In the genomic region with DNA sequence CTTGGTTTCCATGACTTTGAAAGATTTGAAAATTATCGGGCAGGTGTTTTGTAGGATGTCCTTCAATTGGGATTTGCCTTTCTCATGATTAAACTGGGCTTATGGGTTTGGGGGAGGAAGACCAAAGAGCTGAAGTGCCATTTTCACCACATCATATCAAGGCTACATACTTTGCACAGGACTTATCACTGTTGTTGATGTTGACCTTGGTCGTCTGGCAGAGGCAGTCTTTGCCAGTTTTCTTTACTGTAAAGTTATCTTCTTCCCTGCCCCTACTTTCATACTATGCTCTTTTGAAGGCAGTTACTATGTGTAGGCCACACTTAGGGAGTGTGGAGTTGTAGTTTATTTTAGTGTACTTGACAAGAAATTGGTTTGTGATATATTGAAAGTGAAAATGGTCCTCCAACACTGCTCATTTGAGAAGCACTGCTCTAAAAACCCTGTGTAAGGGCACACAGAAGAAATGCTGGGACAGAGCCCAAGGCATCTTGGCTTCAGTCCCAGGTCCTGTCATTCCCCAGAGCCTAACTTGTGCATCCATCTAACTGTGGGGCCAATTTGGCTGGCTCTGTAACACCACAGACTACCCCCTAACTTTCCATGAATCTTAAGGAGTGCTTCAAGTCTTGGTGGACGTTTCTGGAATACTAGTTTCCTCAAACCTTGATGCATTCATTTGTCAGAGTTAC, we compare ENCODE assay signal across 11 cellular contexts.
DNase-seq lines count a peak whose midpoint lies in the region; ATAC-seq and TF ChIP-seq lines count a peak whose summit lies in the region.
"Had no signal": no experiment of that assay in that cellular context is flagged by ENCODE, and none has a peak within 500 bp of the region (broad histone marks: within the 10 kb centered on the region; RNA-seq: fewer than 3 reads in every experiment).

No MANE protein-coding gene starts in this region.

- no peak for TF ChIP-seq POLR2A in suprapubic skin (IDR thresholded peaks at IDR 0.05)

- no peak overlapping the region for H3K4me3 ChIP-seq in foreskin fibroblast (ENCODE audit: low read depth in 1 of 2, low read length in 2 of 2)
- no peak overlapping the region for H3K4me3 ChIP-seq in suprapubic skin

- DNase-seq in DMS 273 treated with DMSO at 0.1 percent for 48 hours (lab: John Stamatoyannopoulos, UW) (peak; percentile 13), SK-MEL-5 (ENCODE audit: low read depth, low spot score) (peak; percentile 46), foreskin fibroblast (peak; percentile 28 to 57), nucleus accumbens (lab: John Stamatoyannopoulos, UW) (peak in 53 of 56 donors; percentile 4 to 87 (median 60)), KG1 (lab: John Stamatoyannopoulos, UW) (no peak), NCI-H146 treated with DMSO at 0.1 percent for 48 hours (lab: John Stamatoyannopoulos, UW; ENCODE audit: unreplicated experiment) (no peak), suprapubic skin (ENCODE audit: low spot score in 2 of 2) (no peak)
- DNase-seq: activated naive CD4-positive, alpha-beta T cell treated with anti-CD3 and anti-CD28 coated beads for 36 hours; naive thymus-derived CD8-positive, alpha-beta T cell; PC-3 had no signal

- TF ChIP-seq CTCF in foreskin fibroblast (IDR thresholded peaks at IDR 0.05; ENCODE audit: low read depth, low read length) (no peak), suprapubic skin (IDR thresholded peaks at IDR 0.05) (no peak)

- H3K9me3 ChIP-seq in suprapubic skin = no peaks in the 10 kb centered on the region

- no peaks in the 10 kb centered on the region for H3K36me3 ChIP-seq in suprapubic skin

- 81% methylated on average over 3 of the region's 3 CpGs for WGBS in suprapubic skin

- H3K27me3 ChIP-seq in suprapubic skin = no peaks in the 10 kb centered on the region

- no peak for TF ChIP-seq EP300 in suprapubic skin (IDR thresholded peaks at IDR 0.05)

- no peak overlapping the region for H3K27ac ChIP-seq in suprapubic skin

- ATAC-seq in GM21381 (IDR thresholded peaks at IDR 0.05; ENCODE audit: unreplicated experiment) = no peak
- ATAC-seq: naive thymus-derived CD8-positive, alpha-beta T cell had no signal

- peaks cover 11% of the 10 kb centered on the region for H3K4me1 ChIP-seq in suprapubic skin

- in situ Hi-C loops in SK-MEL-5 (cut with HindIII; ENCODE audit: low pct_unique_long_range_greater_than_20kb, low sequenced_read_pairs) = no loop called here

Comparison
In these comparisons a context has a peak if more than half of its experiments do, and no peak if none do; other contexts are left out.
1. DNase-seq: peak in DMS 273 treated with DMSO at 0.1 percent for 48 hours (single experiment), SK-MEL-5 (single experiment), foreskin fibroblast (2 of 2) and nucleus accumbens (53 of 56); none in KG1 (single experiment), NCI-H146 treated with DMSO at 0.1 percent for 48 hours (single experiment) and suprapubic skin (0 of 2).